In the genomic region with DNA sequence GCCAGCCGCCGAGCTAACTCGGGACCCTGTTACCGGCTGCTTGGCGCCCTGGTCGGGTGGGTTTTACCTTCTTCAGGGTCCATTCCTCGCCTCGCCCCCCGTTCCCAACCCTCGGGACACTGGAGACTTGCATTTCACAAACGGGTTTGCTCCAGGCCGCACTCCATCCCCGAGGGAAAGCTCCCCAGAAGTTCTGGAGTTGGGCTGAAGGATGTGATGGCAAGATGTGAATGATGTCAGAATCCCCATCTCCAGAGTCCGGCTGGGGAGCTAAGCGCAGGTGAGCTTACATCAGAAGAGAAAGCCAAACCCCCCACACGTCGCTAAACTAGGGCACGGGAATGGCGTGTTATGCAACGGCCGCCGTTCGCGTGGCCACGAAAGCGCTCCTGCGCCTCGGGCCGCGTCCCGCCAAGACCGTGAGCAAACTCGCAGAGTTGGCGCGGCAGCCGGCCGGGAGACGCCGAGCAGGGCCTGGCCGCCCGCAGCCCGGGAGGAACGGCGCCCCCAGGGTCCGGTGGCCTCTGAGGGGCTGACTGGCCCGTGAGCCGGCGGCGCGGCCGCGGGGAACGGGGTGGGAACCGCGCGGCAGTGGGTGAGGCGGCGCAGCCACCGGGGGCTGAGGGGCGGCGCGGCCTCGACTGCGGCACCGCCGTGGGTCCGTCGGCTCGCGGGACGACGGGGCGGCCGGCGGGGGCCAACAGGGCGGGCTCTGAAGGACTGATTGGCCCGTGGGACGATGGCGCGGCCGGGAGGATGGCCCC, we compare ENCODE assay signal across 8 cellular contexts. TPM values are rescaled to one million over a fixed set of nuclear protein-coding genes. Genes with fewer than 3 reads are reported as not detected.
A peak's percentile ranks its signal among the peaks of the same experiment; 100 is the strongest.
DNase-seq lines count a peak whose midpoint lies in the region; ATAC-seq and TF ChIP-seq lines count a peak whose summit lies in the region.

No MANE protein-coding gene starts in this region.

- ATAC-seq in HG02678 (IDR thresholded peaks at IDR 0.05; ENCODE audit: unreplicated experiment) (peak; percentile 4), SK-N-SH treated with all-trans-retinoic acid at 6 μM for 48 hours (peak; percentile 4), HG03439 (IDR thresholded peaks at IDR 0.05; ENCODE audit: unreplicated experiment) (no peak)
- peak; percentile 19 for ATAC-seq in naive thymus-derived CD4-positive, alpha-beta T cell

- peak overlapping the region; percentile 98 to 99 for H3K27ac ChIP-seq in esophagus (ENCODE audit: low read depth in 2 of 2, low read length in 1 of 2)
- no peak overlapping the region for H3K27ac ChIP-seq in naive thymus-derived CD4-positive, alpha-beta T cell (ENCODE audit: low read depth, low read length)

- H3K36me3 Mint-ChIP-seq in naive thymus-derived CD4-positive, alpha-beta T cell: peaks cover 0 to 5% (median 0%) of the 10 kb centered on the region in 5 donors

- WGBS in esophagus, 2 donors: 11 to 12% methylated on average over 71 to 81 of the region's 81 CpGs

- H3K27me3 Mint-ChIP-seq in naive thymus-derived CD4-positive, alpha-beta T cell: peaks cover 14 to 63% (median 27%) of the 10 kb centered on the region in 5 donors

- no peak overlapping the region for H3K27ac Mint-ChIP-seq in naive thymus-derived CD4-positive, alpha-beta T cell

- H3K4me1 Mint-ChIP-seq in naive thymus-derived CD4-positive, alpha-beta T cell: peaks cover 3 to 7% (median 5%) of the 10 kb centered on the region in 7 donors

- TF ChIP-seq CTCF in GM13976 (IDR thresholded peaks at IDR 0.05; ENCODE audit: borderline replicate concordance, control extremely low read depth, extremely low read depth, insufficient read depth, missing control alignments): no peak

- peaks cover 0 to 2% (median 0%) of the 10 kb centered on the region in 11 donors for H3K9me3 Mint-ChIP-seq in naive thymus-derived CD4-positive, alpha-beta T cell

- POLR2A ChIA-PET in naive thymus-derived CD4-positive, alpha-beta T cell (lab: Charles Lee): interaction anchor here (0.6 kb wide), 1 partner anchor 84 kb away, joined by 3 read pairs; no protein-coding TSS in a partner anchor

- in situ Hi-C loops in GM13976 (cut with MboI; ENCODE audit: low sequenced_read_pairs, unreplicated experiment): no loop called here

- H3K4me1 ChIP-seq in esophagus (ENCODE audit: control insufficient read depth in 2 of 2, insufficient read depth in 2 of 2, low read length in 1 of 2): no peaks in the 10 kb centered on the region
- no peaks in the 10 kb centered on the region for H3K4me1 ChIP-seq in naive thymus-derived CD4-positive, alpha-beta T cell (ENCODE audit: control insufficient read depth in 2 of 2, insufficient read depth in 2 of 2, low read length in 2 of 2)

- H3K27me3 ChIP-seq in esophagus (ENCODE audit: control insufficient read depth in 1 of 2, insufficient read depth in 2 of 2, low read length in 2 of 2): no peaks in the 10 kb centered on the region
- H3K27me3 ChIP-seq in naive thymus-derived CD4-positive, alpha-beta T cell (ENCODE audit: control insufficient read depth in 2 of 2, insufficient read depth in 2 of 2, low read length in 2 of 2): peaks cover 0 to 6% of the 10 kb centered on the region in 2 donors

- DNase-seq in GM13976 (ENCODE audit: low spot score): peak; percentile 47
- peak in 2 of 9 donors; percentile 23 to 28 for DNase-seq in naive thymus-derived CD4-positive, alpha-beta T cell
- DNase-seq in NCI-H2107 treated with DMSO at 0.1 percent for 48 hours (lab: John Stamatoyannopoulos, UW; ENCODE audit: unreplicated experiment): no peak
- DNase-seq in GM19240 (ENCODE audit: insufficient read length, low spot score): no peak

- H3K9me3 ChIP-seq in esophagus (ENCODE audit: control insufficient read depth in 2 of 2, insufficient read depth in 1 of 2, low read depth in 1 of 2, low read length in 1 of 2): no peaks in the 10 kb centered on the region
- no peaks in the 10 kb centered on the region for H3K9me3 ChIP-seq in naive thymus-derived CD4-positive, alpha-beta T cell (ENCODE audit: control insufficient read depth in 2 of 3, low read length in 3 of 3)

- peak overlapping the region; percentile 85 to 88 for H3K4me3 ChIP-seq in esophagus (ENCODE audit: low read depth in 1 of 2, low read length in 2 of 2)
- no peak overlapping the region for H3K4me3 ChIP-seq in naive thymus-derived CD4-positive, alpha-beta T cell (ENCODE audit: low read length)

- H3K36me3 ChIP-seq in esophagus (ENCODE audit: control insufficient read depth in 2 of 2, insufficient read depth in 2 of 2, low read length in 1 of 2): no peaks in the 10 kb centered on the region
- no peaks in the 10 kb centered on the region for H3K36me3 ChIP-seq in naive thymus-derived CD4-positive, alpha-beta T cell (ENCODE audit: control insufficient read depth in 2 of 3, insufficient read depth in 3 of 3, low read length in 3 of 3)

- peak overlapping the region; percentile 51 to 76 (median 66) for H3K4me3 Mint-ChIP-seq in naive thymus-derived CD4-positive, alpha-beta T cell

- intact Hi-C loops in naive thymus-derived CD4-positive, alpha-beta T cell (cut with micrococcal nuclease): no loop called here

- CTCF ChIA-PET in naive thymus-derived CD4-positive, alpha-beta T cell (lab: Charles Lee): no interaction called here

TF ChIP-seq in SK-N-SH treated with all-trans-retinoic acid at 6 μM for 48 hours, 23 proteins besides CTCF, POLR2A, EP300 and RAD21:
- TF ChIP-seq SNAI2 (CRISPR knock-in tag; IDR thresholded peaks at IDR 0.05): no peak
- TF ChIP-seq ZNF565 (CRISPR knock-in tag; conservative IDR thresholded peaks at IDR 0.05; ENCODE audit: low read depth): no peak
- no peak for TF ChIP-seq TCF4 (CRISPR knock-in tag; IDR thresholded peaks at IDR 0.05; ENCODE audit: borderline replicate concordance)
- no peak for TF ChIP-seq ISL1 (CRISPR knock-in tag; IDR thresholded peaks at IDR 0.05)
- TF ChIP-seq, protein P1, sequence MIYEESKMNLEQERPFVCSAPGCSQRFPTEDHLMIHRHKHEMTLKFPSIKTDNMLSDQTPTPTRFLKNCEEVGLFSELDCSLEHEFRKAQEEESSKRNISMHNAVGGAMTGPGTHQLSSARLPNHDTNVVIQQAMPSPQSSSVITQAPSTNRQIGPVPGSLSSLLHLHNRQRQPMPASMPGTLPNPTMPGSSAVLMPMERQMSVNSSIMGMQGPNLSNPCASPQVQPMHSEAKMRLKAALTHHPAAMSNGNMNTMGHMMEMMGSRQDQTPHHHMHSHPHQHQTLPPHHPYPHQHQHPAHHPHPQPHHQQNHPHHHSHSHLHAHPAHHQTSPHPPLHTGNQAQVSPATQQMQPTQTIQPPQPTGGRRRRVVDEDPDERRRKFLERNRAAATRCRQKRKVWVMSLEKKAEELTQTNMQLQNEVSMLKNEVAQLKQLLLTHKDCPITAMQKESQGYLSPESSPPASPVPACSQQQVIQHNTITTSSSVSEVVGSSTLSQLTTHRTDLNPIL (CRISPR knock-in tag; IDR thresholded peaks at IDR 0.05; ENCODE audit: low read depth): no peak
- TF ChIP-seq, protein P2, sequence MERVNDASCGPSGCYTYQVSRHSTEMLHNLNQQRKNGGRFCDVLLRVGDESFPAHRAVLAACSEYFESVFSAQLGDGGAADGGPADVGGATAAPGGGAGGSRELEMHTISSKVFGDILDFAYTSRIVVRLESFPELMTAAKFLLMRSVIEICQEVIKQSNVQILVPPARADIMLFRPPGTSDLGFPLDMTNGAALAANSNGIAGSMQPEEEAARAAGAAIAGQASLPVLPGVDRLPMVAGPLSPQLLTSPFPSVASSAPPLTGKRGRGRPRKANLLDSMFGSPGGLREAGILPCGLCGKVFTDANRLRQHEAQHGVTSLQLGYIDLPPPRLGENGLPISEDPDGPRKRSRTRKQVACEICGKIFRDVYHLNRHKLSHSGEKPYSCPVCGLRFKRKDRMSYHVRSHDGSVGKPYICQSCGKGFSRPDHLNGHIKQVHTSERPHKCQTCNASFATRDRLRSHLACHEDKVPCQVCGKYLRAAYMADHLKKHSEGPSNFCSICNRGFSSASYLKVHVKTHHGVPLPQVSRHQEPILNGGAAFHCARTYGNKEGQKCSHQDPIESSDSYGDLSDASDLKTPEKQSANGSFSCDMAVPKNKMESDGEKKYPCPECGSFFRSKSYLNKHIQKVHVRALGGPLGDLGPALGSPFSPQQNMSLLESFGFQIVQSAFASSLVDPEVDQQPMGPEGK (CRISPR knock-in tag; IDR thresholded peaks at IDR 0.05; ENCODE audit: borderline replicate concordance): no peak
- TF ChIP-seq TOX (CRISPR knock-in tag; IDR thresholded peaks at IDR 0.05; ENCODE audit: borderline replicate concordance): no peak
- TF ChIP-seq OSR1 (CRISPR knock-in tag; IDR thresholded peaks at IDR 0.05): no peak
- TF ChIP-seq, protein P3, sequence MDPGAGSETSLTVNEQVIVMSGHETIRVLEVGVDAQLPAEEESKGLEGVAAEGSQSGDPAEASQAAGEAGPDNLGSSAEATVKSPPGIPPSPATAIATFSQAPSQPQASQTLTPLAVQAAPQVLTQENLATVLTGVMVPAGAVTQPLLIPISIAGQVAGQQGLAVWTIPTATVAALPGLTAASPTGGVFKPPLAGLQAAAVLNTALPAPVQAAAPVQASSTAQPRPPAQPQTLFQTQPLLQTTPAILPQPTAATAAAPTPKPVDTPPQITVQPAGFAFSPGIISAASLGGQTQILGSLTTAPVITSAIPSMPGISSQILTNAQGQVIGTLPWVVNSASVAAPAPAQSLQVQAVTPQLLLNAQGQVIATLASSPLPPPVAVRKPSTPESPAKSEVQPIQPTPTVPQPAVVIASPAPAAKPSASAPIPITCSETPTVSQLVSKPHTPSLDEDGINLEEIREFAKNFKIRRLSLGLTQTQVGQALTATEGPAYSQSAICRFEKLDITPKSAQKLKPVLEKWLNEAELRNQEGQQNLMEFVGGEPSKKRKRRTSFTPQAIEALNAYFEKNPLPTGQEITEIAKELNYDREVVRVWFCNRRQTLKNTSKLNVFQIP (CRISPR knock-in tag; IDR thresholded peaks at IDR 0.05; ENCODE audit: borderline replicate concordance, low read depth): no peak
- no peak for TF ChIP-seq GLIS3 (CRISPR knock-in tag; IDR thresholded peaks at IDR 0.05)
- TF ChIP-seq ZFP3 (CRISPR knock-in tag; IDR thresholded peaks at IDR 0.05): no peak

RNA-seq across cellular contexts. Expression of a gene that starts 1.1 kb away (rescaled TPM):
- 1 to 10 TPM; 5.1 to 5.2 TPM for polyA plus RNA-seq in esophagus
- total RNA-seq in naive thymus-derived CD4-positive, alpha-beta T cell: 10 to 100 TPM in 1 of 5 experiments, 1 to 10 TPM in 4; 1.3 to 11.9 (median 2.3) TPM
- polyA plus RNA-seq in naive thymus-derived CD4-positive, alpha-beta T cell: not detected

Comparison
In these comparisons a context has a peak if more than half of its experiments do, and no peak if none do; other contexts are left out.
1. RNA of a gene that starts 1.1 kb away (polyA plus RNA-seq): 5.1 to 5.2 TPM in esophagus; not detected in naive thymus-derived CD4-positive, alpha-beta T cell; every median in the first group is over 4 times any median in the second.